1 cellular context compared by ENCODE assay signal in genomic region chr1:109598156-109598555, GRCh38.
TF ChIP-seq lines count a peak whose summit lies in the region.

No MANE protein-coding gene starts in this region.

TF ChIP-seq in GM23338, 12 proteins besides CTCF, POLR2A, EP300 and RAD21 (continued from another document):
- TF ChIP-seq REST (IDR thresholded peaks at IDR 0.05; ENCODE audit: unreplicated experiment): no peak
- TF ChIP-seq EZH2 (IDR thresholded peaks at IDR 0.05; ENCODE audit: low read depth, unreplicated experiment): no peak
- TF ChIP-seq CREB1 (CRISPR knock-in tag; IDR thresholded peaks at IDR 0.05; ENCODE audit: low read depth): no peak
- no peak for TF ChIP-seq NANOG (IDR thresholded peaks at IDR 0.05; ENCODE audit: borderline replicate concordance)
- no peak for TF ChIP-seq STAT1 (IDR thresholded peaks at IDR 0.05; ENCODE audit: unreplicated experiment)
